8 cellular contexts compared by ENCODE assay signal in genomic region chr4:77157859-77158486, GRCh38. TPM values are rescaled to one million over a fixed set of nuclear protein-coding genes. Genes with fewer than 3 reads are reported as not detected.
DNase-seq lines count a peak whose midpoint lies in the region; ATAC-seq and TF ChIP-seq lines count a peak whose summit lies in the region.

No MANE protein-coding gene starts in this region.

- peak overlapping the region; percentile 99 for H2BK5ac ChIP-seq in trophoblast cell (ENCODE audit: low read depth, low read length, poor library complexity)

- peak; percentile 57 for ATAC-seq in HG02588 (IDR thresholded peaks at IDR 0.05; ENCODE audit: unreplicated experiment)
- ATAC-seq in activated naive CD8-positive, alpha-beta T cell treated with anti-CD3 and anti-CD28 coated beads, Interleukin-2, amount 50 U/mL, for 24 hours: peak; percentile 30

- H2BK12ac ChIP-seq in trophoblast cell (ENCODE audit: low read length): peak overlapping the region; percentile 76

- peaks cover 29% of the 10 kb centered on the region for H3K79me1 ChIP-seq in trophoblast cell (ENCODE audit: low read length)

- H3K27ac ChIP-seq in trophoblast cell (ENCODE audit: low read depth, low read length) (peak overlapping the region; percentile 100), tibial artery (peak overlapping the region; percentile 98 to 100)

- peak overlapping the region; percentile 92 for H3K4me3 Mint-ChIP-seq in activated naive CD8-positive, alpha-beta T cell treated with anti-CD3 and anti-CD28 coated beads, Interleukin-2, amount 50 U/mL, for 24 hours

- no peaks in the 10 kb centered on the region for H3K27me3 Mint-ChIP-seq in activated naive CD8-positive, alpha-beta T cell treated with anti-CD3 and anti-CD28 coated beads, Interleukin-2, amount 50 U/mL, for 24 hours

- peak overlapping the region; percentile 92 for H3K18ac ChIP-seq in trophoblast cell (ENCODE audit: low read length)

- H2BK120ac ChIP-seq in trophoblast cell (ENCODE audit: insufficient read depth, low read length, poor library complexity): peak overlapping the region; percentile 99

- H4K8ac ChIP-seq in trophoblast cell (ENCODE audit: low read depth, low read length): peak overlapping the region; percentile 91

- peak overlapping the region; percentile 95 for H4K12ac ChIP-seq in trophoblast cell (ENCODE audit: low read depth, low read length)

- H3K9me3 ChIP-seq in trophoblast cell (ENCODE audit: insufficient read depth, low read depth, low read length) (no peaks in the 10 kb centered on the region), tibial artery (no peaks in the 10 kb centered on the region)

- TF ChIP-seq CTCF in tibial artery (IDR thresholded peaks at IDR 0.05): peak in 1 of 2 experiments; percentile 10

- peak overlapping the region; percentile 99 for H3K4ac ChIP-seq in trophoblast cell (ENCODE audit: low read depth, low read length)

- H3K36me3 ChIP-seq in trophoblast cell (ENCODE audit: control insufficient read depth in 1 of 2, insufficient read depth in 2 of 2, low read length in 2 of 2): peaks cover 12 to 23% of the 10 kb centered on the region in 2 experiments
- H3K36me3 ChIP-seq in tibial artery: peaks cover 20 to 24% (median 20%) of the 10 kb centered on the region in 3 donors

- peak overlapping the region; percentile 100 for H3K9ac ChIP-seq in trophoblast cell (ENCODE audit: low read length)

- H3K9me3 Mint-ChIP-seq in activated naive CD8-positive, alpha-beta T cell treated with anti-CD3 and anti-CD28 coated beads, Interleukin-2, amount 50 U/mL, for 24 hours: no peaks in the 10 kb centered on the region

- H4K91ac ChIP-seq in trophoblast cell (ENCODE audit: low read depth, low read length): peak overlapping the region; percentile 100

- H3K27ac Mint-ChIP-seq in activated naive CD8-positive, alpha-beta T cell treated with anti-CD3 and anti-CD28 coated beads, Interleukin-2, amount 50 U/mL, for 24 hours: no peak overlapping the region

- H3K79me2 ChIP-seq in trophoblast cell (ENCODE audit: control insufficient read depth, insufficient read depth, low read length, poor library complexity): peaks cover 16% of the 10 kb centered on the region

- H2AK5ac ChIP-seq in trophoblast cell (ENCODE audit: low read length): peak overlapping the region; percentile 52

- H2AFZ ChIP-seq in trophoblast cell (ENCODE audit: insufficient read depth, low read length, poor library complexity): peak overlapping the region; percentile 77

- peaks cover 4% of the 10 kb centered on the region for H3K36me3 Mint-ChIP-seq in activated naive CD8-positive, alpha-beta T cell treated with anti-CD3 and anti-CD28 coated beads, Interleukin-2, amount 50 U/mL, for 24 hours (ENCODE audit: low read depth)

- DNase-seq in GM04504 (ENCODE audit: low read depth) (peak; percentile 66), NCI-H1048 (lab: John Stamatoyannopoulos, UW) (peak; percentile 72), SKM-1 treated with dmso at 0.1 percent for 144 hours (lab: John Stamatoyannopoulos, UW; ENCODE audit: unreplicated experiment) (peak; percentile 76), cardiac septum (ENCODE audit: low spot score) (peak; percentile 94), trophoblast cell (peak; percentile 91), tibial artery (peak; percentile 92 to 97)
- peak; percentile 82 for DNase-seq in activated naive CD8-positive, alpha-beta T cell treated with anti-CD3 and anti-CD28 coated beads, Interleukin-2, amount 50 U/mL, for 24 hours

- peak overlapping the region; percentile 100 for H3K14ac ChIP-seq in trophoblast cell (ENCODE audit: low read length)

- peak overlapping the region; percentile 98 for H3K4me3 ChIP-seq in trophoblast cell (ENCODE audit: low read depth, low read length)
- H3K4me3 ChIP-seq in tibial artery: peak overlapping the region; percentile 86 to 99

- peak overlapping the region; percentile 63 for H3K4me2 ChIP-seq in trophoblast cell (ENCODE audit: low read length)

- H3K27me3 ChIP-seq in trophoblast cell (ENCODE audit: insufficient read depth, low read length): no peaks in the 10 kb centered on the region
- no peaks in the 10 kb centered on the region for H3K27me3 ChIP-seq in tibial artery

- peaks cover 45% of the 10 kb centered on the region for H3K4me1 Mint-ChIP-seq in activated naive CD8-positive, alpha-beta T cell treated with anti-CD3 and anti-CD28 coated beads, Interleukin-2, amount 50 U/mL, for 24 hours

- intact Hi-C loops in cardiac septum (cut with DNase I) (loop anchor here (5.0 kb wide), 2 partner anchors 61 to 211 kb away; partner anchors contain the start of gene SEPTIN11), tibial artery (cut with DNase I; ENCODE audit: low total_unique reads) (loop anchor here (5.0 kb wide), 3 partner anchors 56 to 211 kb away; partner anchors contain the start of genes CCNI and SEPTIN11)

- no CpG with 5 or more reads among the region's 53 CpGs for WGBS in trophoblast cell (ENCODE audit: extremely low coverage, insufficient coverage, insufficient read length)

- H3K4me1 ChIP-seq in trophoblast cell (ENCODE audit: control insufficient read depth in 1 of 2, insufficient read depth in 2 of 2, low read length in 2 of 2) (peaks cover 4 to 7% of the 10 kb centered on the region in 2 experiments), tibial artery (peaks cover 0 to 34% (median 11%) of the 10 kb centered on the region in 4 donors)

- H3K23ac ChIP-seq in trophoblast cell (ENCODE audit: low read length): no peak overlapping the region

RNA-seq across cellular contexts. Expression of gene CCNG2, which starts 1.0 kb away (rescaled TPM):
- total RNA-seq in cardiac septum: 10.5 TPM
- 69.7 and 76.1 TPM in 2 replicates for polyA plus RNA-seq in trophoblast cell (2013)

Comparison
In these comparisons a context has a peak if more than half of its experiments do, and no peak if none do; other contexts are left out.
1. Peak in every context shown above with its lines: DNase-seq, ATAC-seq, H3K4me3 ChIP-seq and H3K27ac ChIP-seq.